In the genomic region with DNA sequence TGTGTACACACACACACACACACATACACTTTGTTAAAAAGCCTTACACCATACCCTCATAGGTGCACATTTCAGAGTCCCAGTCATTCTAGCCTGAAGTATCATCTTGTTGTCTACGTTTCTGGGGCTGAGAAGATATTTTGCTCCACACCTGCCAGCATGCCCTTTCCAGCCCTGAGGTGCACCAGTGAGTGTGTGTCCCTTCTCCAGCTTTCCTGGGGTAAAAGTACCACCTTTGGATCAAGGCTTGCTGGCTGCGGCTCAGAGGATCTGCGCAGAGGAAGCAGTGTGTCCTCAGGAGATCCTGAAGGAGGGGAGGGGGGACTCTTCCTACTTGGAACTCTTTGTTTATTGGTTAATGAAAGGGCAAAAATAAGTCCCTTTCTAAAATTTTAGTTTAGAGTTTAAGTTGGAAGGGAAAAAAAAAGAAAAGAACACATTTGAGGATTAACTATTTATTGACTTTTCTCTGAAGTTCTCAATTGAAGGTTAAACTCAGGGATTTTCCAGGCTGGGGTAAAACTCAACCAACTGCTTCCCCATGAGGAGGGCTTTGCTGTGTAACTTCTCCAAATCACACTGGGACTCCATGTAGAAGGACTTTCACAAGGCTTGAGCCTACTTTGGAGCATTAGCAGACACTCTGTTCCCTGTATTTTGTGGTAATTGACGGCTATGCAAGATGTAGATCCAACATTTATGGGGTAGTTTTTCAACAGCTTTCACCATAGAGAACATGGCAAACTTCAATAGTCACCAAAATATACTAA, we compare ENCODE assay signal across 8 cellular contexts.
A peak's percentile ranks its signal among the peaks of the same experiment; 100 is the strongest.
DNase-seq lines count a peak whose midpoint lies in the region; ATAC-seq and TF ChIP-seq lines count a peak whose summit lies in the region.

No MANE protein-coding gene starts in this region.

- H3K4me1 ChIP-seq in PC-3 (ENCODE audit: insufficient read depth, low read length) (peaks cover 26% of the 10 kb centered on the region), esophagus (ENCODE audit: control insufficient read depth in 2 of 2, insufficient read depth in 2 of 2, low read length in 1 of 2) (peaks cover 0 to 6% of the 10 kb centered on the region in 2 donors), psoas muscle (peaks cover 41% of the 10 kb centered on the region)

- no peak overlapping the region for H3K27ac ChIP-seq in PC-3 (ENCODE audit: low read length)
- peak overlapping the region; percentile 55 to 71 for H3K27ac ChIP-seq in esophagus (ENCODE audit: low read depth in 2 of 2, low read length in 1 of 2)
- H3K27ac ChIP-seq in psoas muscle, result peak overlapping the region; percentile 95

- CTCF ChIA-PET in PC-3 (lab: Charles Lee), result no interaction called here

- peak overlapping the region; percentile 71 for H3K9ac ChIP-seq in PC-3 (ENCODE audit: low read length)

- H3K27me3 ChIP-seq in PC-3 (ENCODE audit: low read length) (no peaks in the 10 kb centered on the region), esophagus (ENCODE audit: control insufficient read depth in 1 of 2, insufficient read depth in 2 of 2, low read length in 2 of 2) (no peaks in the 10 kb centered on the region), psoas muscle (ENCODE audit: insufficient read depth in 3 of 3, low read length in 2 of 3) (no peaks in the 10 kb centered on the region)

- H3K36me3 ChIP-seq in PC-3 (ENCODE audit: low read depth, low read length) (no peaks in the 10 kb centered on the region), esophagus (ENCODE audit: control insufficient read depth in 2 of 2, insufficient read depth in 2 of 2, low read length in 1 of 2) (no peaks in the 10 kb centered on the region), psoas muscle (ENCODE audit: insufficient read depth in 1 of 2, low read depth in 1 of 2) (no peaks in the 10 kb centered on the region)

- H3K4me3 ChIP-seq in PC-3 (ENCODE audit: low read length) (peak overlapping the region; percentile 66; the same call in 1 of the 2 replicates), esophagus (ENCODE audit: low read depth in 1 of 2, low read length in 2 of 2) (peak overlapping the region; percentile 26 to 63), psoas muscle (peak overlapping the region; percentile 89)

- no TSS peak for BruUV-seq in PC-3 (replicated peaks; lab: Mats Ljungman, UMichigan)

- H3F3A ChIP-seq in PC-3 (ENCODE audit: low read length, unreplicated experiment), result no peaks in the 10 kb centered on the region

- intact Hi-C loops in PC-3 (cut with micrococcal nuclease) (loop anchor here (2.0 to 5.0 kb wide), 2 partner anchors 39 to 104 kb away; no protein-coding TSS in a partner anchor), psoas muscle (cut with DNase I) (loop anchor here in 1 of 2 donors (5.0 kb wide), 1 partner anchor 114 kb away; no protein-coding TSS in a partner anchor)

- TF ChIP-seq CTCF in PC-3 (conservative IDR thresholded peaks at IDR 0.05; ENCODE audit: low read depth, low read length), result no peak
- TF ChIP-seq CTCF in psoas muscle (IDR thresholded peaks at IDR 0.05), result no peak

- no peaks in the 10 kb centered on the region for H3K9me2 ChIP-seq in PC-3 (replicated peaks; ENCODE audit: low read length)

- ATAC-seq in PC-3 (no peak), psoas muscle (peak; percentile 21 to 26 (median 24)), HG02588 (IDR thresholded peaks at IDR 0.05; ENCODE audit: unreplicated experiment) (no peak), HG03439 (IDR thresholded peaks at IDR 0.05; ENCODE audit: unreplicated experiment) (no peak)

- H3K79me2 ChIP-seq in PC-3 (ENCODE audit: low read length), result no peaks in the 10 kb centered on the region

- no peak overlapping the region for H2AFZ ChIP-seq in PC-3 (ENCODE audit: low read length)

- H3K9me3 ChIP-seq in PC-3 (ENCODE audit: low read length) (no peaks in the 10 kb centered on the region), esophagus (ENCODE audit: control insufficient read depth in 2 of 2, insufficient read depth in 1 of 2, low read depth in 1 of 2, low read length in 1 of 2) (no peaks in the 10 kb centered on the region), psoas muscle (no peaks in the 10 kb centered on the region)

- H3K4me2 ChIP-seq in PC-3 (ENCODE audit: low read length), result peak overlapping the region; percentile 79

- H4K20me1 ChIP-seq in PC-3 (ENCODE audit: low read length), result no peaks in the 10 kb centered on the region

- DNase-seq in ELR (ENCODE audit: low read depth) (peak; percentile 48), PC-3 (no peak), psoas muscle (peak in 1 of 2 donors; percentile 66), inferior parietal cortex (ENCODE audit: extremely low spot score) (no peak), NCI-H524 (lab: John Stamatoyannopoulos, UW) (no peak)

- POLR2A ChIA-PET in PC-3 (lab: Charles Lee; ENCODE audit: unreplicated experiment), result no interaction called here

- WGBS in esophagus, 2 donors, result 26 to 34% methylated on average over 4 of the region's 4 CpGs
- WGBS in psoas muscle, 3 donors, result 1 to 5% (median 4%) methylated on average over 4 of the region's 4 CpGs

Comparison
In these comparisons a context has a peak if more than half of its experiments do, and no peak if none do; other contexts are left out.
1. ATAC-seq: peak in psoas muscle (4 of 4); none in PC-3 (single experiment), HG02588 (single experiment) and HG03439 (single experiment).
2. Peak in every context shown above with its lines, with median percentiles within 50 percentile points of each other: H3K4me3 ChIP-seq.